In genomic region chr17:82320956-82321927, GRCh38 we compare ENCODE assay signal across 1 cellular context.
TF ChIP-seq lines count a peak whose summit lies in the region.

No MANE protein-coding gene starts in this region.

TF ChIP-seq in HepG2, 621 proteins besides CTCF, POLR2A, EP300 and RAD21 (continued from another document and continues in another):
- TF ChIP-seq ZBTB49 (CRISPR knock-in tag; IDR thresholded peaks at IDR 0.05; ENCODE audit: borderline replicate concordance): no peak
- TF ChIP-seq, protein P1, sequence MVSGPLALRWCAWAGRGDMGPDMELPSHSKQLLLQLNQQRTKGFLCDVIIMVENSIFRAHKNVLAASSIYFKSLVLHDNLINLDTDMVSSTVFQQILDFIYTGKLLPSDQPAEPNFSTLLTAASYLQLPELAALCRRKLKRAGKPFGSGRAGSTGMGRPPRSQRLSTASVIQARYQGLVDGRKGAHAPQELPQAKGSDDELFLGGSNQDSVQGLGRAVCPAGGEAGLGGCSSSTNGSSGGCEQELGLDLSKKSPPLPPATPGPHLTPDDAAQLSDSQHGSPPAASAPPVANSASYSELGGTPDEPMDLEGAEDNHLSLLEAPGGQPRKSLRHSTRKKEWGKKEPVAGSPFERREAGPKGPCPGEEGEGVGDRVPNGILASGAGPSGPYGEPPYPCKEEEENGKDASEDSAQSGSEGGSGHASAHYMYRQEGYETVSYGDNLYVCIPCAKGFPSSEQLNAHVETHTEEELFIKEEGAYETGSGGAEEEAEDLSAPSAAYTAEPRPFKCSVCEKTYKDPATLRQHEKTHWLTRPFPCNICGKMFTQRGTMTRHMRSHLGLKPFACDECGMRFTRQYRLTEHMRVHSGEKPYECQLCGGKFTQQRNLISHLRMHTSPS (CRISPR knock-in tag; IDR thresholded peaks at IDR 0.05; ENCODE audit: low read depth): 0 out of 2 replicates have a peak, but pooled peaks have one; percentile 49
- no peak for TF ChIP-seq SNAPC4 (CRISPR knock-in tag; IDR thresholded peaks at IDR 0.05)
- no peak for TF ChIP-seq ZNF432 (CRISPR knock-in tag; IDR thresholded peaks at IDR 0.05; ENCODE audit: borderline replicate concordance)
- TF ChIP-seq KDM6A (CRISPR knock-in tag; IDR thresholded peaks at IDR 0.05; ENCODE audit: low read depth): no peak
- no peak for TF ChIP-seq RFX3 (CRISPR knock-in tag; IDR thresholded peaks at IDR 0.05)
- TF ChIP-seq REPIN1 (CRISPR knock-in tag; IDR thresholded peaks at IDR 0.05; ENCODE audit: borderline replicate concordance, low read depth): no peak
- no peak for TF ChIP-seq ZBTB1 (CRISPR knock-in tag; IDR thresholded peaks at IDR 0.05; ENCODE audit: borderline replicate concordance)
- TF ChIP-seq, protein P2, sequence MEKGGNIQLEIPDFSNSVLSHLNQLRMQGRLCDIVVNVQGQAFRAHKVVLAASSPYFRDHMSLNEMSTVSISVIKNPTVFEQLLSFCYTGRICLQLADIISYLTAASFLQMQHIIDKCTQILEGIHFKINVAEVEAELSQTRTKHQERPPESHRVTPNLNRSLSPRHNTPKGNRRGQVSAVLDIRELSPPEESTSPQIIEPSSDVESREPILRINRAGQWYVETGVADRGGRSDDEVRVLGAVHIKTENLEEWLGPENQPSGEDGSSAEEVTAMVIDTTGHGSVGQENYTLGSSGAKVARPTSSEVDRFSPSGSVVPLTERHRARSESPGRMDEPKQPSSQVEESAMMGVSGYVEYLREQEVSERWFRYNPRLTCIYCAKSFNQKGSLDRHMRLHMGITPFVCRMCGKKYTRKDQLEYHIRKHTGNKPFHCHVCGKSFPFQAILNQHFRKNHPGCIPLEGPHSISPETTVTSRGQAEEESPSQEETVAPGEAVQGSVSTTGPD (CRISPR knock-in tag; IDR thresholded peaks at IDR 0.05): no peak
- no peak for TF ChIP-seq ZNF674 (CRISPR knock-in tag; IDR thresholded peaks at IDR 0.05; ENCODE audit: low read depth)
- peak; percentile 63; the same call in 1 of the 2 replicates for TF ChIP-seq TSC22D2 (CRISPR knock-in tag; IDR thresholded peaks at IDR 0.05; ENCODE audit: borderline replicate concordance)
- TF ChIP-seq, protein P3, sequence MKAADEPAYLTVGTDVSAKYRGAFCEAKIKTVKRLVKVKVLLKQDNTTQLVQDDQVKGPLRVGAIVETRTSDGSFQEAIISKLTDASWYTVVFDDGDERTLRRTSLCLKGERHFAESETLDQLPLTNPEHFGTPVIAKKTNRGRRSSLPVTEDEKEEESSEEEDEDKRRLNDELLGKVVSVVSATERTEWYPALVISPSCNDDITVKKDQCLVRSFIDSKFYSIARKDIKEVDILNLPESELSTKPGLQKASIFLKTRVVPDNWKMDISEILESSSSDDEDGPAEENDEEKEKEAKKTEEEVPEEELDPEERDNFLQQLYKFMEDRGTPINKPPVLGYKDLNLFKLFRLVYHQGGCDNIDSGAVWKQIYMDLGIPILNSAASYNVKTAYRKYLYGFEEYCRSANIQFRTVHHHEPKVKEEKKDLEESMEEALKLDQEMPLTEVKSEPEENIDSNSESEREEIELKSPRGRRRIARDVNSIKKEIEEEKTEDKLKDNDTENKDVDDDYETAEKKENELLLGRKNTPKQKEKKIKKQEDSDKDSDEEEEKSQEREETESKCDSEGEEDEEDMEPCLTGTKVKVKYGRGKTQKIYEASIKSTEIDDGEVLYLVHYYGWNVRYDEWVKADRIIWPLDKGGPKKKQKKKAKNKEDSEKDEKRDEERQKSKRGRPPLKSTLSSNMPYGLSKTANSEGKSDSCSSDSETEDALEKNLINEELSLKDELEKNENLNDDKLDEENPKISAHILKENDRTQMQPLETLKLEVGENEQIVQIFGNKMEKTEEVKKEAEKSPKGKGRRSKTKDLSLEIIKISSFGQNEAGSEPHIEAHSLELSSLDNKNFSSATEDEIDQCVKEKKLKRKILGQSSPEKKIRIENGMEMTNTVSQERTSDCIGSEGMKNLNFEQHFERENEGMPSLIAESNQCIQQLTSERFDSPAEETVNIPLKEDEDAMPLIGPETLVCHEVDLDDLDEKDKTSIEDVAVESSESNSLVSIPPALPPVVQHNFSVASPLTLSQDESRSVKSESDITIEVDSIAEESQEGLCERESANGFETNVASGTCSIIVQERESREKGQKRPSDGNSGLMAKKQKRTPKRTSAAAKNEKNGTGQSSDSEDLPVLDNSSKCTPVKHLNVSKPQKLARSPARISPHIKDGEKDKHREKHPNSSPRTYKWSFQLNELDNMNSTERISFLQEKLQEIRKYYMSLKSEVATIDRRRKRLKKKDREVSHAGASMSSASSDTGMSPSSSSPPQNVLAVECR (CRISPR knock-in tag; IDR thresholded peaks at IDR 0.05; ENCODE audit: borderline replicate concordance): peak; percentile 52; the same call in 1 of the 2 replicates
- TF ChIP-seq MED8 (CRISPR knock-in tag; IDR thresholded peaks at IDR 0.05; ENCODE audit: insufficient replicate concordance): peak; percentile 27
- TF ChIP-seq, protein P4, sequence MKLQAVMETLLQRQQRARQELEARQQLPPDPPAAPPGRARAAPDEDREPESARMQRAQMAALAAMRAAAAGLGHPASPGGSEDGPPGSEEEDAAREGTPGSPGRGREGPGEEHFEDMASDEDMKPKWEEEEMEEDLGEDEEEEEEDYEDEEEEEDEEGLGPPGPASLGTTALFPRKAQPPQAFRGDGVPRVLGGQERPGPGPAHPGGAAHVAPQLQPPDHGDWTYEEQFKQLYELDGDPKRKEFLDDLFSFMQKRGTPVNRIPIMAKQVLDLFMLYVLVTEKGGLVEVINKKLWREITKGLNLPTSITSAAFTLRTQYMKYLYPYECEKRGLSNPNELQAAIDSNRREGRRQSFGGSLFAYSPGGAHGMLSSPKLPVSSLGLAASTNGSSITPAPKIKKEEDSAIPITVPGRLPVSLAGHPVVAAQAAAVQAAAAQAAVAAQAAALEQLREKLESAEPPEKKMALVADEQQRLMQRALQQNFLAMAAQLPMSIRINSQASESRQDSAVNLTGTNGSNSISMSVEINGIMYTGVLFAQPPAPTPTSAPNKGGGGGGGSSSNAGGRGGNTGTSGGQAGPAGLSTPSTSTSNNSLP (IDR thresholded peaks at IDR 0.05; ENCODE audit: low read depth, low read length): no peak
- no peak for TF ChIP-seq THYN1 (CRISPR knock-in tag; IDR thresholded peaks at IDR 0.05; ENCODE audit: borderline replicate concordance, low read depth)
- no peak for TF ChIP-seq RFXAP (CRISPR knock-in tag; IDR thresholded peaks at IDR 0.05; ENCODE audit: borderline replicate concordance)
- TF ChIP-seq HDAC6 (IDR thresholded peaks at IDR 0.05; ENCODE audit: low read depth, low read length): no peak
- TF ChIP-seq RCOR2 (CRISPR knock-in tag; IDR thresholded peaks at IDR 0.05): no peak
- no peak for TF ChIP-seq NFYC (CRISPR knock-in tag; IDR thresholded peaks at IDR 0.05)
- TF ChIP-seq ZNF230 (CRISPR knock-in tag; IDR thresholded peaks at IDR 0.05): no peak
- TF ChIP-seq GTF3A (CRISPR knock-in tag; conservative IDR thresholded peaks at IDR 0.05): no peak
- TF ChIP-seq CSRNP1 (CRISPR knock-in tag; IDR thresholded peaks at IDR 0.05): no peak; the same call in 1 of the 2 replicates
- no peak for TF ChIP-seq POLR2AphosphoS2 (IDR thresholded peaks at IDR 0.05; ENCODE audit: low read depth, low read length)
- no peak for TF ChIP-seq ZSCAN22 (CRISPR knock-in tag; IDR thresholded peaks at IDR 0.05)
- TF ChIP-seq RBM39 (IDR thresholded peaks at IDR 0.05; ENCODE audit: low read depth, low read length, poor library complexity, severe bottlenecking): peak; percentile 78
- TF ChIP-seq ZNF362 (CRISPR knock-in tag; IDR thresholded peaks at IDR 0.05; ENCODE audit: borderline replicate concordance): no peak
- no peak for TF ChIP-seq ZNF180 (CRISPR knock-in tag; IDR thresholded peaks at IDR 0.05; ENCODE audit: borderline replicate concordance, low read depth)
- TF ChIP-seq NFE2L1 (CRISPR knock-in tag; IDR thresholded peaks at IDR 0.05; ENCODE audit: borderline replicate concordance): no peak
- TF ChIP-seq HIVEP1 (CRISPR knock-in tag; IDR thresholded peaks at IDR 0.05): no peak
- TF ChIP-seq HNRNPLL (IDR thresholded peaks at IDR 0.05; ENCODE audit: low read depth, low read length, poor library complexity, severe bottlenecking): peak; percentile 9
- no peak for TF ChIP-seq KLF16 (CRISPR knock-in tag; IDR thresholded peaks at IDR 0.05)
- TF ChIP-seq ZNF335 (CRISPR knock-in tag; IDR thresholded peaks at IDR 0.05): no peak
- TF ChIP-seq ZNF562 (CRISPR knock-in tag; IDR thresholded peaks at IDR 0.05; ENCODE audit: borderline replicate concordance): no peak
- no peak for TF ChIP-seq TEAD2 (CRISPR knock-in tag; IDR thresholded peaks at IDR 0.05)
- TF ChIP-seq RFX1 (IDR thresholded peaks at IDR 0.05): no peak
- TF ChIP-seq PRPF4 (IDR thresholded peaks at IDR 0.05; ENCODE audit: low read depth, low read length, poor library complexity, severe bottlenecking): no peak
- TF ChIP-seq TCF7L2 (IDR thresholded peaks at IDR 0.05; ENCODE audit: low read depth, low read length): no peak; the same call in 1 of the 2 replicates
- no peak for TF ChIP-seq PHF8 (CRISPR knock-in tag; IDR thresholded peaks at IDR 0.05)
- TF ChIP-seq ZNF761 (CRISPR knock-in tag; conservative IDR thresholded peaks at IDR 0.05): peak; percentile 88; the same call in 1 of the 2 replicates
- no peak for TF ChIP-seq PLRG1 (conservative IDR thresholded peaks at IDR 0.05)
- no peak for TF ChIP-seq MYPOP (CRISPR knock-in tag; IDR thresholded peaks at IDR 0.05)
- TF ChIP-seq PAX8 (CRISPR knock-in tag; IDR thresholded peaks at IDR 0.05; ENCODE audit: borderline replicate concordance): no peak
